Comparison of ENCODE assay signal across 14 cellular contexts in the genomic region with DNA sequence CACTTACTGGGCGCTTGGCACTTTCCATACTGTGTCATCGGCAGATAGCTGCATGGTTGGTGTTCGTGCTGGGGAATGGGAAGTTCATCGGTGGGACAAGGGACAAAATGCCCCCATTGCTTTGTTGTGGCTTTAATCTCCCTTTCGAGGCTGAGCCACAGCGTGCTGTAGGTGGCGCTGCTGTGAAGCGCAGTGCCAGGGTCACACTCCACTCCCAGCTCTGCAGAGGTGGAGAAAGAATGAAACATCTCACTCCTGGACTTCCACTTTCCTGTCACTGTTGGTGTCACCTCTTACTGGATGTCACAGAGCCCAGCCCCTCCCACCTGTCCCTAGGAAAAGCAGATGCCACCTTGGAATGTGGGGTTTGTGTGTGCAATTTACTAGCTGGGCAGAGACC. TPM values are rescaled to one million over a fixed set of nuclear protein-coding genes. Genes with fewer than 3 reads are reported as not detected.
DNase-seq lines count a peak whose midpoint lies in the region; TF ChIP-seq lines count a peak whose summit lies in the region.
"Had no signal": no experiment of that assay in that cellular context is flagged by ENCODE, and none has a peak within 500 bp of the region (broad histone marks: within the 10 kb centered on the region; RNA-seq: fewer than 3 reads in every experiment).

No MANE protein-coding gene starts in this region.

- H3K36me3 ChIP-seq in liver (ENCODE audit: control insufficient read depth in 4 of 4, insufficient read depth in 3 of 4, low read depth in 1 of 4, low read length in 3 of 4) = peaks cover 4 to 14% (median 11%) of the 10 kb centered on the region in 4 donors
- peaks cover 8% of the 10 kb centered on the region for H3K36me3 ChIP-seq in effector memory CD4-positive, alpha-beta T cell (ENCODE audit: control insufficient read depth, insufficient read depth, low read length)
- H3K36me3 ChIP-seq: uterus had no signal

- TF ChIP-seq CTCF in astrocyte of the cerebellum (IDR thresholded peaks at IDR 0.05; ENCODE audit: low read depth, low read length, missing control alignments) (peak; percentile 20), liver (IDR thresholded peaks at IDR 0.05; ENCODE audit: low read depth, low read length, missing input control) (peak; percentile 10)

- no peak overlapping the region for H3K27ac ChIP-seq in liver (ENCODE audit: low read depth in 1 of 2, low read length in 2 of 2)
- H3K27ac ChIP-seq in effector memory CD4-positive, alpha-beta T cell (ENCODE audit: insufficient read depth, low read length, poor library complexity, severe bottlenecking) = no peak overlapping the region
- H3K27ac ChIP-seq: uterus had no signal

- peaks cover 0 to 6% (median 0%) of the 10 kb centered on the region in 4 donors for H3K4me1 ChIP-seq in liver (ENCODE audit: control insufficient read depth in 4 of 4, insufficient read depth in 4 of 4, low read length in 3 of 4)
- H3K4me1 ChIP-seq in effector memory CD4-positive, alpha-beta T cell (ENCODE audit: control insufficient read depth, insufficient read depth, low read length, poor library complexity, severe bottlenecking) = no peaks in the 10 kb centered on the region
- H3K4me1 ChIP-seq: HAP-1, uterus had no signal

- 93% methylated on average over 8 of the region's 8 CpGs for whole genome bisulfite sequencing in liver

- peak in 1 of 2 donors; percentile 9 for TF ChIP-seq RAD21 in liver (IDR thresholded peaks at IDR 0.05)

- H3K9me3 ChIP-seq in liver (ENCODE audit: control insufficient read depth in 4 of 4, low read length in 3 of 4) = no peaks in the 10 kb centered on the region
- no peaks in the 10 kb centered on the region for H3K9me3 ChIP-seq in effector memory CD4-positive, alpha-beta T cell (ENCODE audit: control insufficient read depth, low read length)
- H3K9me3 ChIP-seq: uterus had no signal

- H3K4me3 ChIP-seq in astrocyte of the cerebellum (ENCODE audit: low read depth, low read length) = no peak overlapping the region
- no peak overlapping the region for H3K4me3 ChIP-seq in liver (ENCODE audit: low read depth in 1 of 3, low read length in 3 of 3)
- H3K4me3 ChIP-seq in effector memory CD4-positive, alpha-beta T cell (ENCODE audit: insufficient read depth, low read depth, low read length, poor library complexity, severe bottlenecking) = no peak overlapping the region
- H3K4me3 ChIP-seq: HAP-1, uterus had no signal

- no peaks in the 10 kb centered on the region for H3K27me3 ChIP-seq in liver (ENCODE audit: control insufficient read depth in 4 of 4, insufficient read depth in 4 of 4, low read length in 3 of 4)
- H3K27me3 ChIP-seq in effector memory CD4-positive, alpha-beta T cell (replicated peaks; ENCODE audit: control insufficient read depth, insufficient read depth, low read length, poor library complexity, severe bottlenecking) = no peaks in the 10 kb centered on the region
- H3K27me3 ChIP-seq: uterus had no signal

- DNase-seq in DMS53 (lab: John Stamatoyannopoulos, UW) (peak; percentile 63), DMS53 treated with DMSO at 0.1 percent for 48 hours (lab: John Stamatoyannopoulos, UW; ENCODE audit: unreplicated experiment) (no peak), KBM-7 (peak; percentile 49), astrocyte of the cerebellum (ENCODE audit: low read depth) (no peak), mucosa of gallbladder (ENCODE audit: low spot score) (no peak)
- no peak for DNase-seq in activated CD4-positive, alpha-beta T cell treated with anti-CD3 and anti-CD28 coated beads for 4 hours
- DNase-seq in effector memory CD4-positive, alpha-beta T cell = no peak
- DNase-seq: activated B cell treated with CpG ODN at 0.5 μM for 24 hours, activated gamma-delta T cell treated with Interleukin-2 at 50 U/mL for 16 hours, midbrain, NCI-H1694 treated with DMSO at 0.1 percent for 48 hours, uterus had no signal

- in situ Hi-C loops in KBM-7 (cut with MboI; ENCODE audit: low pct_unique_long_range_greater_than_20kb, low sequenced_read_pairs) (no loop called here), astrocyte of the cerebellum (cut with HindIII; ENCODE audit: low sequenced_read_pairs) (no loop called here)

- H3K9ac ChIP-seq in liver (ENCODE audit: low read depth in 1 of 2, low read length in 2 of 2) = no peak overlapping the region

TF ChIP-seq in liver, 16 proteins besides CTCF, POLR2A, EP300 and RAD21:
- TF ChIP-seq FOXA2 (IDR thresholded peaks at IDR 0.05) = no peak
- no peak for TF ChIP-seq RXRA (IDR thresholded peaks at IDR 0.05)
- TF ChIP-seq EGR1 (IDR thresholded peaks at IDR 0.05; ENCODE audit: low read depth in 2 of 2) = no peak
- TF ChIP-seq, protein P1, sequence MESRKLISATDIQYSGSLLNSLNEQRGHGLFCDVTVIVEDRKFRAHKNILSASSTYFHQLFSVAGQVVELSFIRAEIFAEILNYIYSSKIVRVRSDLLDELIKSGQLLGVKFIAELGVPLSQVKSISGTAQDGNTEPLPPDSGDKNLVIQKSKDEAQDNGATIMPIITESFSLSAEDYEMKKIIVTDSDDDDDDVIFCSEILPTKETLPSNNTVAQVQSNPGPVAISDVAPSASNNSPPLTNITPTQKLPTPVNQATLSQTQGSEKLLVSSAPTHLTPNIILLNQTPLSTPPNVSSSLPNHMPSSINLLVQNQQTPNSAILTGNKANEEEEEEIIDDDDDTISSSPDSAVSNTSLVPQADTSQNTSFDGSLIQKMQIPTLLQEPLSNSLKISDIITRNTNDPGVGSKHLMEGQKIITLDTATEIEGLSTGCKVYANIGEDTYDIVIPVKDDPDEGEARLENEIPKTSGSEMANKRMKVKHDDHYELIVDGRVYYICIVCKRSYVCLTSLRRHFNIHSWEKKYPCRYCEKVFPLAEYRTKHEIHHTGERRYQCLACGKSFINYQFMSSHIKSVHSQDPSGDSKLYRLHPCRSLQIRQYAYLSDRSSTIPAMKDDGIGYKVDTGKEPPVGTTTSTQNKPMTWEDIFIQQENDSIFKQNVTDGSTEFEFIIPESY (IDR thresholded peaks at IDR 0.05) = no peak
- no peak for TF ChIP-seq FOXA1 (IDR thresholded peaks at IDR 0.05)
- no peak for TF ChIP-seq REST (IDR thresholded peaks at IDR 0.05)
- TF ChIP-seq YY1 (IDR thresholded peaks at IDR 0.05) = no peak

RNA-seq across cellular contexts. Expression of gene TYMS, which starts 8.7 kb away (rescaled TPM):
- total RNA-seq in liver (10 to 100 TPM in 1 of 2 donors, under 1 TPM in 1; 0.25 to 77.4 TPM), mucosa of gallbladder (5.8 TPM)
- 1 to 10 TPM; 1.7 to 9.0 TPM for polyA plus RNA-seq in liver

RNA-seq across cellular contexts. Expression of gene ENOSF1, which starts 46.3 kb away (rescaled TPM):
- total RNA-seq in liver (10 to 100 TPM; 34.0 to 96.1 TPM), mucosa of gallbladder (58.4 TPM)
- polyA plus RNA-seq in liver = 10 to 100 TPM; 45.9 to 61.4 TPM

Comparison
In these comparisons a context has a peak if more than half of its experiments do, and no peak if none do; other contexts are left out.
1. DNase-seq: peak in DMS53 (single experiment) and KBM-7 (single experiment); none in DMS53 treated with DMSO at 0.1 percent for 48 hours (single experiment), astrocyte of the cerebellum (single experiment), mucosa of gallbladder (single experiment), activated CD4-positive, alpha-beta T cell treated with anti-CD3 and anti-CD28 coated beads for 4 hours (0 of 2) and effector memory CD4-positive, alpha-beta T cell (0 of 3).